Comparison of ENCODE assay signal across 8 cellular contexts in the genomic region with DNA sequence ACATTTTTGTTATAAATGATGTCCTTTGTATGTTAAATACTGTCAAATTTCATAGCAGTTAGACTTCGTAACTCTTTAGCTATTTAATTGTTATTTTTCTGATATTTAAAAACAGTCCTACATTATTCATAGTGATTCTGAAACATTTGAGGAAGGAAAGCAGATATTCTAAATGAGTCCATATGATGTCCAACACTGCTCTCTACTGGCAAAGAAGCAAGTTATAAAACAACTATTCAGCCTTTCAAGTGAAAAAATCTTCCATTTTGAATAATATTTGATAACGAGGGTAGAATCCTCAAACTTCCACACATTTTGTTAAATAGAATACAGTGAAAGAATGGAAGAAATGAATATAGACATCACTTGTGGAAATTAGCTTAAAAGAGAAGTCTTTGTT.
DNase-seq lines count a peak whose midpoint lies in the region; ATAC-seq and TF ChIP-seq lines count a peak whose summit lies in the region.

No MANE protein-coding gene starts in this region.

- H3K36me3 ChIP-seq in body of pancreas (replicated peaks in 1 of 2; ENCODE audit: insufficient read depth in 1 of 2, low read depth in 2 of 2), result no peaks in the 10 kb centered on the region
- H3K36me3 ChIP-seq in CD4-positive, alpha-beta memory T cell (ENCODE audit: insufficient read depth, low read length), result no peaks in the 10 kb centered on the region
- no peaks in the 10 kb centered on the region for H3K36me3 ChIP-seq in spleen

- H3K27ac ChIP-seq in body of pancreas (no peak overlapping the region), spleen (no peak overlapping the region)
- H3K27ac ChIP-seq in CD4-positive, alpha-beta memory T cell (ENCODE audit: low read depth, low read length), result no peak overlapping the region

- DNase-seq in ELR (ENCODE audit: low read depth), result peak; percentile 77
- DNase-seq in NCI-H2227 (lab: John Stamatoyannopoulos, UW; ENCODE audit: unreplicated experiment), result peak; percentile 47
- no peak for DNase-seq in body of pancreas
- DNase-seq in medulla oblongata (ENCODE audit: extremely low spot score), result peak; percentile 62
- DNase-seq in CD4-positive, alpha-beta memory T cell, result no peak
- DNase-seq in spleen, result no peak
- no peak for DNase-seq in stimulated activated CD4-positive, alpha-beta T cell treated with anti-CD3 and anti-CD28 coated beads, Interleukin-1b, Interleukin-23, amount 100 ng/mL, for 48 hours

- POLR2A ChIA-PET in CD4-positive, alpha-beta memory T cell (lab: Charles Lee; ENCODE audit: partially characterized antibody), result no interaction called here

- H3K4me3 ChIP-seq in body of pancreas, result no peak overlapping the region
- no peak overlapping the region for H3K4me3 ChIP-seq in CD4-positive, alpha-beta memory T cell (ENCODE audit: low read length in 2 of 2)
- no peak overlapping the region for H3K4me3 ChIP-seq in spleen

- no peaks in the 10 kb centered on the region for H3K4me1 Mint-ChIP-seq in CD4-positive, alpha-beta memory T cell

- H3K36me3 Mint-ChIP-seq in CD4-positive, alpha-beta memory T cell, result no peaks in the 10 kb centered on the region

- TF ChIP-seq CTCF in body of pancreas (IDR thresholded peaks at IDR 0.05) (peak; percentile 7 to 76 (median 64)), spleen (IDR thresholded peaks at IDR 0.05 in 8 of 11, conservative IDR thresholded peaks at IDR 0.05 in 3 of 11) (peak in 5 of 11 experiments; percentile 20 to 49 (median 25))

- H3K27me3 ChIP-seq in body of pancreas (no peaks in the 10 kb centered on the region), spleen (replicated peaks in 1 of 7) (no peaks in the 10 kb centered on the region)
- no peaks in the 10 kb centered on the region for H3K27me3 ChIP-seq in CD4-positive, alpha-beta memory T cell (ENCODE audit: insufficient read depth, low read length)

- CTCF ChIA-PET in CD4-positive, alpha-beta memory T cell (lab: Charles Lee; ENCODE audit: partially characterized antibody), result interaction anchor here (1.4 kb wide), 1 partner anchor 11 kb away, joined by 3 read pairs; no protein-coding TSS in a partner anchor

- peaks cover 14% of the 10 kb centered on the region for H3K4me1 ChIP-seq in body of pancreas
- no peaks in the 10 kb centered on the region for H3K4me1 ChIP-seq in CD4-positive, alpha-beta memory T cell (ENCODE audit: insufficient read depth, low read length)
- no peaks in the 10 kb centered on the region for H3K4me1 ChIP-seq in spleen

- no peak overlapping the region for H3K4me3 Mint-ChIP-seq in CD4-positive, alpha-beta memory T cell

- intact Hi-C loops in body of pancreas (cut with DNase I) (loop anchor here (10.0 kb wide), 2 partner anchors 228 to 928 kb away; no protein-coding TSS in a partner anchor), spleen (cut with DNase I; ENCODE audit: low total_unique reads) (no loop called here)
- intact Hi-C loops in CD4-positive, alpha-beta memory T cell (cut with micrococcal nuclease), result no loop called here

- peak; percentile 55 for ATAC-seq in HG02571 (IDR thresholded peaks at IDR 0.05; ENCODE audit: unreplicated experiment)
- peak; percentile 84 for ATAC-seq in body of pancreas

- TF ChIP-seq POLR2A in body of pancreas (IDR thresholded peaks at IDR 0.05), result no peak
- TF ChIP-seq POLR2A in spleen (IDR thresholded peaks at IDR 0.05), result no peak

- no peak overlapping the region for H3K27ac Mint-ChIP-seq in CD4-positive, alpha-beta memory T cell

- H3K9me3 Mint-ChIP-seq in CD4-positive, alpha-beta memory T cell, result no peaks in the 10 kb centered on the region

- H3K27me3 Mint-ChIP-seq in CD4-positive, alpha-beta memory T cell, result peaks cover 0 to 1% of the 10 kb centered on the region in 2 donors

- no peaks in the 10 kb centered on the region for H3K9me3 ChIP-seq in body of pancreas
- H3K9me3 ChIP-seq in CD4-positive, alpha-beta memory T cell (ENCODE audit: control insufficient read depth in 1 of 2, low read length in 2 of 2), result no peaks in the 10 kb centered on the region
- no peaks in the 10 kb centered on the region for H3K9me3 ChIP-seq in spleen

- 3 to 4% methylated on average over 2 of the region's 2 CpGs for WGBS in body of pancreas, 2 donors
- WGBS in spleen, 5 donors, result 11 to 26% (median 17%) methylated on average over 2 of the region's 2 CpGs

Comparison
In these comparisons a context has a peak if more than half of its experiments do, and no peak if none do; other contexts are left out.
1. DNase-seq: peak in ELR (single experiment), NCI-H2227 (single experiment) and medulla oblongata (single experiment); none in body of pancreas (0 of 4), CD4-positive, alpha-beta memory T cell (0 of 5), spleen (single experiment) and stimulated activated CD4-positive, alpha-beta T cell treated with anti-CD3 and anti-CD28 coated beads, Interleukin-1b, Interleukin-23, amount 100 ng/mL, for 48 hours (single experiment).